In the genomic region with DNA sequence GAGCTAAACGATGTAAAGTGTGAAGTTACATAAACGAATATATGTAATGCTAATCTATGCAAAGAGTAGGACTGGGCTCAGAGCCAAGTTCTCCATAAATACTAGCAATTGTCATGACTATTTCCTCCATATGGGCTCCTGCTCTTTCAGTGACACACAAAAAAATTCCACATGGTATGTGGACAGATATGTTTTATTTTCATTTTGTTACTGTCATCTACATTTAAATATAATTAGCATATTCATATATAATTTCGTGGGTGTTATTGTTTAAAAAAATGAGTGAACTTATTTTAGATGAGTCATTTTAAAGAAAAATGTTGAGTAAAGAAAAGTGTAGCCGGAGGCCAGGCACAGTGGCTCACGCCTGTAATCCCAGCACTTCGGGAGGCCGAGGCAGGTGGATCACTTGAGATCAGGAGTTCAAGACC, we compare ENCODE assay signal across 17 cellular contexts. TPM values are rescaled to one million over a fixed set of nuclear protein-coding genes. Genes with fewer than 3 reads are reported as not detected.
DNase-seq lines count a peak whose midpoint lies in the region; ATAC-seq, FAIRE-seq and TF ChIP-seq lines count a peak whose summit lies in the region.
"Had no signal": no experiment of that assay in that cellular context is flagged by ENCODE, and none has a peak within 500 bp of the region (broad histone marks: within the 10 kb centered on the region; RNA-seq: fewer than 3 reads in every experiment).

No MANE protein-coding gene starts in this region.

- peak; percentile 65 for ATAC-seq in mucosa of descending colon
- ATAC-seq in HG03159 (IDR thresholded peaks at IDR 0.05; ENCODE audit: unreplicated experiment), result no peak

- H3K9me3 Mint-ChIP-seq in astrocyte (ENCODE audit: unreplicated experiment), result no peaks in the 10 kb centered on the region
- H3K9me3 Mint-ChIP-seq: H9; stimulated activated naive CD8-positive, alpha-beta T cell treated with anti-CD3 and anti-CD28 coated beads, Interleukin-15, Interleukin-2, amounts not matched to agents 100 ng/mL and 50 ng/mL, for 24 hours had no signal

- H3K4me3 Mint-ChIP-seq in astrocyte (ENCODE audit: unreplicated experiment), result no peak overlapping the region
- H3K4me3 Mint-ChIP-seq: activated naive CD8-positive, alpha-beta T cell; H9; stimulated activated naive CD8-positive, alpha-beta T cell treated with anti-CD3 and anti-CD28 coated beads, Interleukin-15, Interleukin-2, amounts not matched to agents 100 ng/mL and 50 ng/mL, for 24 hours had no signal

- no peaks in the 10 kb centered on the region for H3K27me3 Mint-ChIP-seq in astrocyte (ENCODE audit: low read depth, unreplicated experiment)
- H3K27me3 Mint-ChIP-seq: activated naive CD8-positive, alpha-beta T cell; stimulated activated naive CD8-positive, alpha-beta T cell treated with anti-CD3 and anti-CD28 coated beads, Interleukin-15, Interleukin-2, amounts not matched to agents 100 ng/mL and 50 ng/mL, for 24 hours had no signal

- no peaks in the 10 kb centered on the region for H3K27me3 ChIP-seq in astrocyte (ENCODE audit: insufficient read depth, low read length)
- H3K27me3 ChIP-seq: SJCRH30 had no signal

- H3K36me3 ChIP-seq in astrocyte (ENCODE audit: insufficient read depth, low read length) (no peaks in the 10 kb centered on the region), mucosa of descending colon (ENCODE audit: low read depth) (no peaks in the 10 kb centered on the region), OCI-LY7 (ENCODE audit: insufficient read depth, low read length) (no peaks in the 10 kb centered on the region)
- H3K36me3 ChIP-seq: SJCRH30 had no signal

- H3K79me2 ChIP-seq in astrocyte (ENCODE audit: insufficient read depth, low read length) (no peaks in the 10 kb centered on the region), OCI-LY7 (ENCODE audit: insufficient read depth, low read depth, low read length) (no peaks in the 10 kb centered on the region)

- H3K4me1 Mint-ChIP-seq in astrocyte (ENCODE audit: low read depth, unreplicated experiment), result peaks cover 5% of the 10 kb centered on the region

- peaks cover 24% of the 10 kb centered on the region for H3K4me1 ChIP-seq in astrocyte (ENCODE audit: insufficient read depth, low read length)
- H3K4me1 ChIP-seq in mucosa of descending colon (ENCODE audit: low read depth), result peaks cover 10% of the 10 kb centered on the region
- H3K4me1 ChIP-seq in OCI-LY7 (ENCODE audit: insufficient read depth, low read length, poor library complexity, severe bottlenecking), result no peaks in the 10 kb centered on the region
- H3K4me1 ChIP-seq: SJCRH30 had no signal

- intact Hi-C loops in mucosa of descending colon (cut with DNase I, micrococcal nuclease), result no loop called here
- intact Hi-C loops in OCI-LY7 (cut with micrococcal nuclease; ENCODE audit: unreplicated experiment), result no loop called here

- H4K20me1 ChIP-seq in astrocyte (ENCODE audit: insufficient read depth, low read length) (no peaks in the 10 kb centered on the region), OCI-LY7 (ENCODE audit: insufficient read depth, low read length) (no peaks in the 10 kb centered on the region)

- no peak for FAIRE-seq in astrocyte (lab: Jason Lieb, UNC)

- H3K4me3 ChIP-seq in astrocyte (ENCODE audit: insufficient read depth, low read depth, low read length) (no peak overlapping the region), mucosa of descending colon (no peak overlapping the region), OCI-LY7 (ENCODE audit: low read depth, low read length, poor library complexity, severe bottlenecking) (no peak overlapping the region)
- H3K4me3 ChIP-seq: coronary artery, SJCRH30 had no signal

- H3K9me3 ChIP-seq in astrocyte (ENCODE audit: insufficient read depth, low read depth, low read length) (no peaks in the 10 kb centered on the region), mucosa of descending colon (no peaks in the 10 kb centered on the region), OCI-LY7 (ENCODE audit: low read length) (no peaks in the 10 kb centered on the region)
- H3K9me3 ChIP-seq: SJCRH30 had no signal

- peak; percentile 2 for DNase-seq in NCI-H2227 (lab: John Stamatoyannopoulos, UW; ENCODE audit: unreplicated experiment)
- DNase-seq in NCI-H2227 treated with DMSO at 0.1 percent for 48 hours (lab: John Stamatoyannopoulos, UW), result no peak
- peak; percentile 63 for DNase-seq in NCI-H146 (lab: John Stamatoyannopoulos, UW)
- DNase-seq in astrocyte (ENCODE audit: low read depth), result peak; percentile 9
- peak in 1 of 3 donors; percentile 79 for DNase-seq in mucosa of descending colon
- DNase-seq in OCI-LY7 (ENCODE audit: low spot score), result no peak
- no peak for DNase-seq in central memory CD4-positive, alpha-beta T cell
- DNase-seq: DND-41; H9; retina; stimulated activated CD4-positive, alpha-beta T cell treated with anti-CD3 and anti-CD28 coated beads, Interleukin-4, amount 100 ng/mL, for 4 hours had no signal

- H2AFZ ChIP-seq in astrocyte (ENCODE audit: low read depth, low read length) (no peak overlapping the region), OCI-LY7 (ENCODE audit: low read length) (no peak overlapping the region)

- POLR2A ChIA-PET in OCI-LY7 (lab: Charles Lee), result interaction anchor here (0.5 kb wide), 1 partner anchor 8 kb away, joined by 3 read pairs; no protein-coding TSS in a partner anchor

- H3K36me3 Mint-ChIP-seq in astrocyte (ENCODE audit: low read depth, unreplicated experiment), result no peaks in the 10 kb centered on the region
- H3K36me3 Mint-ChIP-seq: activated naive CD8-positive, alpha-beta T cell had no signal

- H3K27ac Mint-ChIP-seq in astrocyte (ENCODE audit: unreplicated experiment), result no peak overlapping the region
- H3K27ac Mint-ChIP-seq: activated naive CD8-positive, alpha-beta T cell; stimulated activated naive CD8-positive, alpha-beta T cell treated with anti-CD3 and anti-CD28 coated beads, Interleukin-15, Interleukin-2, amounts not matched to agents 100 ng/mL and 50 ng/mL, for 24 hours had no signal

- peak overlapping the region; percentile 27 for H3K27ac ChIP-seq in astrocyte (ENCODE audit: low read depth, low read length)
- H3K27ac ChIP-seq in OCI-LY7 (ENCODE audit: low read depth, low read length, poor library complexity, severe bottlenecking), result no peak overlapping the region
- H3K27ac ChIP-seq: coronary artery, SJCRH30 had no signal

- CTCF ChIA-PET in OCI-LY7 (lab: Charles Lee; ENCODE audit: unreplicated experiment), result interaction anchor here (0.6 kb wide), 1 partner anchor 30 kb away, joined by 3 read pairs; no protein-coding TSS in a partner anchor

- no peak overlapping the region for H3K9ac ChIP-seq in astrocyte (ENCODE audit: low read length)

- TF ChIP-seq CTCF in astrocyte (IDR thresholded peaks at IDR 0.05; ENCODE audit: insufficient read depth, low read depth, low read length) (no peak), mucosa of descending colon (IDR thresholded peaks at IDR 0.05) (no peak), OCI-LY7 (conservative IDR thresholded peaks at IDR 0.05; ENCODE audit: low read length) (no peak)

- no TSS peak for BruUV-seq in OCI-LY7 (replicated peaks; lab: Mats Ljungman, UMichigan)

- H3K4me2 ChIP-seq in astrocyte (ENCODE audit: low read length) (no peak overlapping the region), OCI-LY7 (ENCODE audit: low read length) (no peak overlapping the region)

- no peaks in the 10 kb centered on the region for H3K9me2 ChIP-seq in OCI-LY7 (ENCODE audit: insufficient read depth, low read length)

RNA-seq across cellular contexts. Expression of a gene that starts 5.0 kb away (rescaled TPM):
- not detected in 2 replicates for total RNA-seq in astrocyte
- total RNA-seq in mucosa of descending colon, result not detected
- not detected in 2 replicates for total RNA-seq in OCI-LY7 (2014; rRNA removed; shearing (Covaris generic))
- total RNA-seq in OCI-LY7 (2022), result not detected in 2 replicates
- total RNA-seq: H9, NCI-H460, SJCRH30 had no signal

RNA-seq across cellular contexts. Expression of a gene that starts 35.3 kb away (rescaled TPM):
- total RNA-seq in astrocyte (81.6 and 83.5 TPM in 2 replicates), mucosa of descending colon (10 to 100 TPM; 23.8 to 39.8 (median 26.7) TPM), OCI-LY7 (2022) (not detected in 2 replicates)
- not detected in 2 replicates for total RNA-seq in OCI-LY7 (2014; rRNA removed; shearing (Covaris generic))

Comparison
In these comparisons a context has a peak if more than half of its experiments do, and no peak if none do; other contexts are left out.
1. DNase-seq: peak in NCI-H2227 (single experiment), NCI-H146 (single experiment) and astrocyte (single experiment); none in NCI-H2227 treated with DMSO at 0.1 percent for 48 hours (single experiment), OCI-LY7 (single experiment) and central memory CD4-positive, alpha-beta T cell (single experiment).
2. RNA of a gene that starts 35.3 kb away (total RNA-seq): 81.6 to 83.5 TPM in astrocyte and 23.8 to 39.8 TPM in mucosa of descending colon; not detected in OCI-LY7; every median in the first group is over 10 times any median in the second.